ENCODE assay signal across 31 cellular contexts in the genomic region with DNA sequence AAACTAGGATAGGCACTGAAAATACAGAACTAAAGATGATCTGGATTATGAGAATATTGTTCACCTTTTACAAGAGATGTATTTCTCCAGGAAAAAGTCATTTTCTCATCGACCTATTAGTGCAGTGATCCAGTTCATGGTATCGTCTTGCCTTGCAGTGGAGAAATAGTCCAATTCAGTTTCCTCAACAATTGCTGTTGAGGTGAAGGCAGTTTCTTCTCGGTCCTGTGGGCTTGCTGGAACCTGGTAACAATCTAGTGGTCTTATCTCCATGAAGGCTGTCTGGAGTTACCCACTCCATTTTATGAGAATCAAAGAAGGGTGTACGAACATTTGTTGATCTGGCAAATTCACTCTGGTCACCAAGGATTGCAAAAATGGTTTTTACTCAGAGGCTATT.
"Had no signal": no experiment of that assay in that cellular context is flagged by ENCODE, and none has a peak within 500 bp of the region (broad histone marks: within the 10 kb centered on the region; RNA-seq: fewer than 3 reads in every experiment).

No MANE protein-coding gene starts in this region.

- H3K4me1 ChIP-seq: adrenal gland, body of pancreas, breast epithelium had no signal

- H3K9me3 ChIP-seq: adrenal gland, body of pancreas had no signal

- H3K27ac ChIP-seq: adrenal gland, body of pancreas, brain microvascular endothelial cell, breast epithelium, WERI-Rb-1 had no signal

- H3K36me3 ChIP-seq: adrenal gland, brain microvascular endothelial cell, breast epithelium, WERI-Rb-1 had no signal

- H3K4me3 ChIP-seq: adrenal gland, body of pancreas, breast epithelium had no signal

- DNase-seq: activated CD4-positive, alpha-beta memory T cell treated with anti-CD3 and anti-CD28 coated beads, Interleukin-2, amount 10 ng/mL, durations not matched to agents 7 days and 5 days; activated CD4-positive, alpha-beta T cell treated with anti-CD3 and anti-CD28 coated beads for 1 hour; activated CD4-positive, alpha-beta T cell treated with anti-CD3 and anti-CD28 coated beads for 36 hours; activated CD4-positive, alpha-beta T cell treated with anti-CD3 and anti-CD28 coated beads for 48 hours; activated CD4-positive, alpha-beta T cell treated with anti-CD3 and anti-CD28 coated beads, Interleukin-2, amount 10 ng/mL, durations not matched to agents 7 days and 5 days; activated CD4-positive, alpha-beta T cell treated with anti-CD3 and anti-CD28 coated beads, Interleukin-2, amount 50 U/mL, for 48 hours; activated CD4-positive, CD25-positive, alpha-beta regulatory T cell; activated CD8-positive, alpha-beta memory T cell treated with anti-CD3 and anti-CD28 coated beads for 24 hours; activated CD8-positive, alpha-beta memory T cell treated with anti-CD3 and anti-CD28 coated beads, Interleukin-2, amount 10 ng/mL, durations not matched to agents 7 days and 5 days; activated CD8-positive, alpha-beta memory T cell treated with anti-CD3 and anti-CD28 coated beads, Interleukin-2, amount 50 U/mL, for 48 hours; activated CD8-positive, alpha-beta T cell treated with anti-CD3 and anti-CD28 coated beads, Interleukin-2, amount 10 ng/mL, durations not matched to agents 7 days and 5 days; activated effector memory CD4-positive, alpha-beta T cell treated with anti-CD3 and anti-CD28 coated beads, Interleukin-2, amount 50 U/mL, for 16 hours; activated gamma-delta T cell treated with Interleukin-2 at 50 U/mL for 16 hours; activated naive CD4-positive, alpha-beta T cell; activated naive CD4-positive, alpha-beta T cell treated with anti-CD3 and anti-CD28 coated beads for 36 hours; activated naive CD4-positive, alpha-beta T cell treated with anti-CD3 and anti-CD28 coated beads, Interleukin-2, amount 50 U/mL, for 16 hours; activated naive CD8-positive, alpha-beta T cell treated with anti-CD3 and anti-CD28 coated beads for 36 hours; activated T-cell treated with anti-CD3 and anti-CD28 coated beads, Interleukin-2, amount 50 U/mL, for 24 hours; activated T-cell treated with anti-CD3 and anti-CD28 coated beads, Interleukin-2, amount 50 U/mL, for 48 hours; adrenal gland; amniotic stem cell; aorta; body of pancreas; brain microvascular endothelial cell; central memory CD4-positive, alpha-beta T cell; cerebellar nuclear complex; T-helper 1 cell; T-helper 2 cell; T-helper 9 cell; WERI-Rb-1 had no signal
